In genomic region chr21:43934716-43935705, GRCh38 we compare ENCODE assay signal across 3 cellular contexts.
TF ChIP-seq lines count a peak whose summit lies in the region.

No MANE protein-coding gene starts in this region.

TF ChIP-seq in HEK293, 187 proteins besides CTCF, POLR2A, EP300 and RAD21:
- TF ChIP-seq EGR2 (tag by site-specific recombination; IDR thresholded peaks at IDR 0.05; ENCODE audit: low read depth) (peak; percentile 100), HIC1 (tag by site-specific recombination; IDR thresholded peaks at IDR 0.05) (peak; percentile 99), ZFHX2 (tag by site-specific recombination; conservative IDR thresholded peaks at IDR 0.05) (peak; percentile 100), SP7 (tag by site-specific recombination; IDR thresholded peaks at IDR 0.05) (no peak)

TF ChIP-seq in GM12878, 131 proteins besides CTCF, POLR2A, EP300 and RAD21:
- TF ChIP-seq CBFB (IDR thresholded peaks at IDR 0.05; ENCODE audit: low read depth) (no peak), KDM1A (IDR thresholded peaks at IDR 0.05; ENCODE audit: borderline replicate concordance) (no peak), SRF (IDR thresholded peaks at IDR 0.05; ENCODE audit: low read depth in 2 of 2, low read length in 2 of 2) (no peak), ZBTB11 (CRISPR knock-in tag; IDR thresholded peaks at IDR 0.05) (no peak), SMC3 (IDR thresholded peaks at IDR 0.05; ENCODE audit: borderline replicate concordance, low read length) (no peak), PAX5 (IDR thresholded peaks at IDR 0.05; ENCODE audit: borderline replicate concordance, low read depth, low read length) (no peak), RAD51 (IDR thresholded peaks at IDR 0.05) (no peak), MLLT1 (IDR thresholded peaks at IDR 0.05) (no peak), NR2F1 (conservative IDR thresholded peaks at IDR 0.05) (no peak)

TF ChIP-seq in HepG2, 621 proteins besides CTCF, POLR2A, EP300 and RAD21:
- TF ChIP-seq MNT (IDR thresholded peaks at IDR 0.05) (peak; percentile 81), ZNF652 (CRISPR knock-in tag; IDR thresholded peaks at IDR 0.05; ENCODE audit: borderline replicate concordance, low read depth) (no peak), AGO2 (optimal IDR thresholded peaks at IDR 0.05; ENCODE audit: low read depth, low read length) (peak; percentile 51), ZNF136 (CRISPR knock-in tag; IDR thresholded peaks at IDR 0.05; ENCODE audit: low read depth) (no peak), HNRNPL (IDR thresholded peaks at IDR 0.05; ENCODE audit: low read depth, low read length) (peak; percentile 96), AHR (CRISPR knock-in tag; IDR thresholded peaks at IDR 0.05) (no peak), THYN1 (CRISPR knock-in tag; IDR thresholded peaks at IDR 0.05; ENCODE audit: borderline replicate concordance, low read depth) (no peak), ZNF441 (CRISPR knock-in tag; IDR thresholded peaks at IDR 0.05; ENCODE audit: borderline replicate concordance) (no peak)
